12 cellular contexts compared by ENCODE assay signal in the genomic region with DNA sequence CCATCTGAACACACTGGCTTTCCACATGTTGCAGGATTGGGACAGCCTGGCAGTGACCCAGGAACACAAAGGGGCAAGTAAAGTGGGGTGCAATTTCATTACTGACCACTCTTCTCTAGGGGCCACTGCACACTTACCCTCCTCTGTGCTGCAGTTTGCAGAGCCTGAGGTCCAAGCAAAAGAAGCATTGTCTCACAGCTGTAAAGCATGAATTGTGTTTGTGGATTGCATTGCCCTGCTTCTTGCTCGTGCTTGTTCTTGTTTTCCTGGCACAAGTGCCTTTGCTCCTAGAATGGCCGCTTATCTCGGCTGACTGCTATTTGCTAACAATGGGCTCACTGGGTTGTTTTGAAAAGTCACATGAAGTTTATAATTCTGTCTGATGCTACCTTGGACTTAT.
DNase-seq lines count a peak whose midpoint lies in the region; ATAC-seq and TF ChIP-seq lines count a peak whose summit lies in the region.
"Had no signal": no experiment of that assay in that cellular context is flagged by ENCODE, and none has a peak within 500 bp of the region (broad histone marks: within the 10 kb centered on the region; RNA-seq: fewer than 3 reads in every experiment).

No MANE protein-coding gene starts in this region.

- H3K27ac Mint-ChIP-seq in brain: peak overlapping the region in 3 of 5 experiments; percentile 44 to 97 (median 94)
- peak overlapping the region; percentile 74 for H3K27ac Mint-ChIP-seq in osteocyte (ENCODE audit: unreplicated experiment)
- H3K27ac Mint-ChIP-seq: B cell had no signal

- DNase-seq in AG10803 (ENCODE audit: low read depth): peak; percentile 12
- no peak for DNase-seq in Right ventricle myocardium superior
- no peak for DNase-seq in osteocyte (ENCODE audit: extremely low spot score, unreplicated experiment)
- no peak for DNase-seq in HCEC 1CT
- DNase-seq in NK-92 (lab: John Stamatoyannopoulos, UW; ENCODE audit: unreplicated experiment): no peak
- DNase-seq in NCI-H1417 treated with DMSO at 0.1 percent for 48 hours (lab: John Stamatoyannopoulos, UW): no peak
- no peak for DNase-seq in stimulated activated CD4-positive, alpha-beta T cell treated with anti-CD3 and anti-CD28 coated beads, Interleukin-2, amount 100 ng/mL, for 24 hours
- DNase-seq: activated T-cell treated with anti-CD3 and anti-CD28 coated beads, Interleukin-2, amount 50 U/mL, for 1 hour; effector memory CD4-positive, alpha-beta T cell; stimulated activated CD4-positive, alpha-beta T cell treated with anti-CD3 and anti-CD28 coated beads, Interleukin-4, amount 100 ng/mL, for 1 hour had no signal

- H3K9me3 Mint-ChIP-seq in brain (peaks cover 3 to 9% (median 4%) of the 10 kb centered on the region in 5 experiments), osteocyte (ENCODE audit: unreplicated experiment) (peaks cover 6% of the 10 kb centered on the region)

- intact Hi-C loops in Right ventricle myocardium superior (cut with DNase I): no loop called here

- no peak overlapping the region for H3K4me3 Mint-ChIP-seq in brain
- H3K4me3 Mint-ChIP-seq in osteocyte (ENCODE audit: unreplicated experiment): no peak overlapping the region
- H3K4me3 Mint-ChIP-seq: B cell had no signal

- H3K36me3 Mint-ChIP-seq in brain: peaks cover 4% of the 10 kb centered on the region
- H3K36me3 Mint-ChIP-seq in osteocyte (ENCODE audit: unreplicated experiment): no peaks in the 10 kb centered on the region

- peaks cover 4% of the 10 kb centered on the region for H3K27me3 Mint-ChIP-seq in brain
- no peaks in the 10 kb centered on the region for H3K27me3 Mint-ChIP-seq in osteocyte (ENCODE audit: unreplicated experiment)

- TF ChIP-seq CTCF in AG10803 (conservative IDR thresholded peaks at IDR 0.05; ENCODE audit: low read length) (no peak), brain (conservative IDR thresholded peaks at IDR 0.05) (no peak), osteocyte (IDR thresholded peaks at IDR 0.05) (no peak)

- H3K4me3 ChIP-seq in AG10803 (ENCODE audit: low read length): no peak overlapping the region

- peak; percentile 76 for ATAC-seq in Right ventricle myocardium superior (ENCODE audit: poor library complexity)

- peaks cover 59% of the 10 kb centered on the region for H3K4me1 Mint-ChIP-seq in brain
- peaks cover 42% of the 10 kb centered on the region for H3K4me1 Mint-ChIP-seq in osteocyte (ENCODE audit: unreplicated experiment)
- H3K4me1 Mint-ChIP-seq: B cell had no signal
